2 cellular contexts compared by ENCODE assay signal in genomic region chr2:125240870-125241269, GRCh38.
TF ChIP-seq lines count a peak whose summit lies in the region.

No MANE protein-coding gene starts in this region.

TF ChIP-seq in HEK293, 187 proteins besides CTCF, POLR2A, EP300 and RAD21:
- TF ChIP-seq ATF2 (tag by site-specific recombination; IDR thresholded peaks at IDR 0.05; ENCODE audit: low read depth), result peak; percentile 29; the same call in 1 of the 2 replicates
- TF ChIP-seq ZNF449 (tag by site-specific recombination; IDR thresholded peaks at IDR 0.05), result no peak
TF ChIP-seq in HEK293: peak in this region for 1.

TF ChIP-seq in H1, 55 proteins besides CTCF, POLR2A, EP300 and RAD21 (continued from another document):
- TF ChIP-seq ATF2 (IDR thresholded peaks at IDR 0.05; ENCODE audit: low read length), result no peak
- TF ChIP-seq E2F6 (IDR thresholded peaks at IDR 0.05), result no peak
- no peak for TF ChIP-seq YY1 (IDR thresholded peaks at IDR 0.05; ENCODE audit: low read depth, low read length)
- no peak for TF ChIP-seq CEBPB (IDR thresholded peaks at IDR 0.05; ENCODE audit: low read depth, low read length)
- TF ChIP-seq EGR1 (IDR thresholded peaks at IDR 0.05; ENCODE audit: borderline replicate concordance, low read depth, low read length), result no peak
- TF ChIP-seq CHD7 (IDR thresholded peaks at IDR 0.05; ENCODE audit: insufficient replicate concordance, low read length), result no peak
- TF ChIP-seq SP1 (IDR thresholded peaks at IDR 0.05; ENCODE audit: low read depth, low read length), result no peak
- TF ChIP-seq MAX (IDR thresholded peaks at IDR 0.05), result no peak
- TF ChIP-seq CBX5 (IDR thresholded peaks at IDR 0.05; ENCODE audit: low read depth, low read length), result no peak
